Comparison of ENCODE assay signal across 28 cellular contexts in the genomic region with DNA sequence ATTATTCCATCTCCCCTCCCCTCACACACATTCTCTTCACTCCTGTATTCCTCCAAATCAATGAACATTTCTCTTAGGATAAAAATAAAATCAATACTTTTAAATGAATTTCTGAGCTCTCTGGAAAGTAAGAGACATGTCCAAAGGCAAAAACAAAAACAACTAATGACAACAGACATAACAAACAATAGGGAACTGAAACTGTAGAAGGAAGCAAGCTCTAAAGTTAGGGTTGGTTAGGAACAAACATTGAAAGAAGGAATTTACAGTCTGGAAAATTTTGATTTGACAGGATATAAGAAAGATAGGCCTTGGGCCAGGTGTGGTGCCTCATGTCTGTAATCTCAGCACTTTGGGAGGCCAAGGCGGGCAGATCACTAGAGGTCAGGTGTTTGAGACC. TPM values are rescaled to one million over a fixed set of nuclear protein-coding genes. Genes with fewer than 3 reads are reported as not detected.
"Had no signal": no experiment of that assay in that cellular context is flagged by ENCODE, and none has a peak within 500 bp of the region (broad histone marks: within the 10 kb centered on the region; RNA-seq: fewer than 3 reads in every experiment).

No MANE protein-coding gene starts in this region.

- H3K27ac ChIP-seq: ascending aorta, body of pancreas, coronary artery, SK-N-MC, VCaP had no signal

- FAIRE-seq: bronchial epithelial cell had no signal

- H3K4me1 ChIP-seq: ascending aorta, body of pancreas had no signal

- H3K9me3 ChIP-seq: ascending aorta, body of pancreas had no signal

- H3K27me3 ChIP-seq: ascending aorta, body of pancreas had no signal

- H3K36me3 ChIP-seq: ascending aorta had no signal

- ATAC-seq: activated CD8-positive, alpha-beta T cell treated with anti-CD3 and anti-CD28 coated beads, Interleukin-2, amount 10 ng/mL, durations not matched to agents 7 days and 5 days; activated naive CD4-positive, alpha-beta T cell treated with anti-CD3 and anti-CD28 coated beads, Interleukin-2, amount 50 U/mL, for 72 hours; activated naive CD8-positive, alpha-beta T cell treated with anti-CD3 and anti-CD28 coated beads, Interleukin-2, amount 50 U/mL, for 24 hours; body of pancreas; PC-3 had no signal

- DNase-seq: activated CD4-positive, alpha-beta T cell treated with anti-CD3 and anti-CD28 coated beads for 4 hours; activated CD4-positive, alpha-beta T cell treated with anti-CD3 and anti-CD28 coated beads, Interleukin-2, amount 50 U/mL, for 4 hours; activated CD8-positive, alpha-beta T cell treated with anti-CD3 and anti-CD28 coated beads, Interleukin-2, amount 10 ng/mL, durations not matched to agents 7 days and 5 days; activated effector memory CD4-positive, alpha-beta T cell treated with anti-CD3 and anti-CD28 coated beads, Interleukin-2, amount 50 U/mL, for 16 hours; activated naive CD4-positive, alpha-beta T cell treated with Interleukin-2 at 50 U/mL for 16 hours; activated naive CD8-positive, alpha-beta T cell treated with anti-CD3 and anti-CD28 coated beads, Interleukin-2, amount 50 U/mL, for 24 hours; activated T-cell treated with anti-CD3 and anti-CD28 coated beads, Interleukin-2, amount 50 U/mL, for 24 hours; amniotic stem cell; body of pancreas; central memory CD4-positive, alpha-beta T cell; NCI-H1105 treated with DMSO at 0.1 percent for 48 hours; NCI-H1436 treated with DMSO at 0.1 percent for 48 hours; NCI-H187; NCI-H2081; NCI-H510A treated with DMSO at 0.1 percent for 48 hours; NCI-H69; NK-92 treated with Interleukin-12 subunit alpha and Interleukin-12 subunit beta, amount 100 ng/mL, for 24 hours; PC-3; T-helper 1 cell had no signal

- H3K4me3 ChIP-seq: ascending aorta, body of pancreas, coronary artery, SK-N-MC had no signal

RNA-seq across cellular contexts. Expression of a gene that starts 17.5 kb away (rescaled TPM):
- total RNA-seq: activated CD8-positive, alpha-beta T cell treated with anti-CD3 and anti-CD28 coated beads, Interleukin-2, amount 10 ng/mL, durations not matched to agents 7 days and 5 days; activated naive CD4-positive, alpha-beta T cell treated with anti-CD3 and anti-CD28 coated beads, Interleukin-2, amount 50 U/mL, for 72 hours; activated T-helper 1 cell treated with anti-CD3 and anti-CD28 coated beads, Interleukin-12 subunit alpha, Interleukin-12 subunit beta, Interleukin-2, Interleukin-4 antibody, amounts not matched to agents 30 ng/mL and 10 ng/mL and 1 ng/mL, durations not matched to agents 14 hours and 24 hours and 36 hours; chondrocyte; T-helper 2 cell treated with Interferon-gamma antibody and Interleukin-4, amounts not matched to agents 100 ng/mL and 5 ng/mL, for 36 hours had no signal
